In the genomic region with DNA sequence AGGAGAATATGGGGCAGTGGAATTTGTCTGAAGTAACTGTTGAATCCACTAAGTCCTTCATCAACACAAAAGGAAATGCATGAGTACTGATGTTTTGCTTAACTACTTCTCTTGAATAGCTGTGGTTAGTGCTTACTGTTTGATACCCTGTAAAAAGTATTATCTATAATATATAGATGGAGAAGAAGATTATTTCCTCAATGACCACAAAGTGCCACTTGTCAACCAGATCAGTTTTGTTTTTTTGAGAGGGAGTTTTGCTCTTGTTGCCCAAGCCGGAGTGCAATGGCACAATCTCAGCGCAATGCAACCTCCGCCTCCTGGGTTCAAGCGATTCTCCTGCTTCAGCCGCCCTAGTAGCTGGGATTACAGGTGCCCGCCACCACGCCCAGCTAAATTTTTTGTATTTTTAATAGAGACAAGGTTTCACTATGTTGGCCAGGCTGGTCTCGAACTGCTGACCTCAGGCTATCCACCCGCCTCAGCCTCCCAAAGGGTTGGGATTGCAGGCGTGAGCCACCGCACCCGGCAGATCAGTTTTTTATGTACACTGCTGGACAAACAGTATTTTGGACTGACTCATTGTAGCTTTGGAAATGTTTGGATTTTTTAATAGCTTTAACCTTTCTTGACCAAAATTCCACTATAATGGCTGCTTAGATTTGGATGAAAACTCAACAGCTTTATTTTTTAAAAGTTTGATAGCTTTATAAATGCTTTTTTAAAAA, we compare ENCODE assay signal across 9 cellular contexts. TPM values are rescaled to one million over a fixed set of nuclear protein-coding genes. Genes with fewer than 3 reads are reported as not detected.
A peak's percentile ranks its signal among the peaks of the same experiment; 100 is the strongest.
DNase-seq lines count a peak whose midpoint lies in the region; ATAC-seq, FAIRE-seq and TF ChIP-seq lines count a peak whose summit lies in the region.
"Had no signal": no experiment of that assay in that cellular context is flagged by ENCODE, and none has a peak within 500 bp of the region (broad histone marks: within the 10 kb centered on the region; RNA-seq: fewer than 3 reads in every experiment).

No MANE protein-coding gene starts in this region.

- intact Hi-C loops in Panc1 (cut with micrococcal nuclease; ENCODE audit: unreplicated experiment) (no loop called here), gastrocnemius medialis (cut with DNase I; ENCODE audit: low total_unique reads) (loop anchor here (5.0 to 10.0 kb wide), 3 partner anchors 341 to 1176 kb away; a partner anchor contains a TSS)

- DNase-seq in T-helper 1 cell (no peak), Panc1 (ENCODE audit: low read depth, low spot score) (no peak), MV-4-11 (lab: John Stamatoyannopoulos, UW) (no peak), HT-29 (ENCODE audit: low spot score) (no peak), gastrocnemius medialis (no peak)
- DNase-seq in stimulated activated effector memory CD8-positive, alpha-beta T cell treated with anti-CD3 and anti-CD28 coated beads, Interleukin-12 subunit alpha, Interleukin-12 subunit beta, amount 100 ng/mL, for 72 hours (ENCODE audit: low spot score in 2 of 2) = no peak
- DNase-seq: T-helper 9 cell had no signal

- in situ Hi-C loops in Panc1 (cut with HindIII; ENCODE audit: low pct_unique_long_range_greater_than_20kb, low sequenced_read_pairs) (no loop called here), gastrocnemius medialis (cut with MboI; ENCODE audit: low sequenced_read_pairs in 4 of 4) (no loop called here)

- peak overlapping the region; percentile 99 for H3K4me3 Mint-ChIP-seq in T-helper 1 cell treated with Interleukin-12 subunit alpha and Interleukin-12 subunit beta and Interleukin-4 antibody, amounts not matched to agents 30 μg/mL and 1 μg/mL, for 36 hours
- H3K4me3 Mint-ChIP-seq in stimulated activated effector memory CD8-positive, alpha-beta T cell treated with anti-CD3 and anti-CD28 coated beads, Interleukin-12 subunit alpha, Interleukin-12 subunit beta, amount 100 ng/mL, for 72 hours = peak overlapping the region; percentile 96

- peaks cover 47% of the 10 kb centered on the region for H3K36me3 Mint-ChIP-seq in T-helper 1 cell treated with Interleukin-12 subunit alpha and Interleukin-12 subunit beta and Interleukin-4 antibody, amounts not matched to agents 30 μg/mL and 1 μg/mL, for 36 hours (ENCODE audit: low read depth)
- peaks cover 67% of the 10 kb centered on the region for H3K36me3 Mint-ChIP-seq in stimulated activated effector memory CD8-positive, alpha-beta T cell treated with anti-CD3 and anti-CD28 coated beads, Interleukin-12 subunit alpha, Interleukin-12 subunit beta, amount 100 ng/mL, for 72 hours

- peaks cover 36% of the 10 kb centered on the region for H3K4me1 Mint-ChIP-seq in T-helper 1 cell treated with Interleukin-12 subunit alpha and Interleukin-12 subunit beta and Interleukin-4 antibody, amounts not matched to agents 30 μg/mL and 1 μg/mL, for 36 hours (ENCODE audit: low read depth)
- H3K4me1 Mint-ChIP-seq in stimulated activated effector memory CD8-positive, alpha-beta T cell treated with anti-CD3 and anti-CD28 coated beads, Interleukin-12 subunit alpha, Interleukin-12 subunit beta, amount 100 ng/mL, for 72 hours = peaks cover 31% of the 10 kb centered on the region

- POLR2A ChIA-PET in Panc1 (lab: Charles Lee) = interaction anchor here (0.5 to 1.7 kb wide), 4 partner anchors 12 to 123 kb away, joined by 3 to 13 read pairs (median 4); no protein-coding TSS in a partner anchor

- no peaks in the 10 kb centered on the region for H3K27me3 ChIP-seq in Panc1 (ENCODE audit: control insufficient read depth, insufficient read depth, low read length)
- H3K27me3 ChIP-seq in gastrocnemius medialis = no peaks in the 10 kb centered on the region

- TF ChIP-seq CTCF in Panc1 (IDR thresholded peaks at IDR 0.05) = no peak
- TF ChIP-seq CTCF in gastrocnemius medialis (IDR thresholded peaks at IDR 0.05 in 4 of 5, conservative IDR thresholded peaks at IDR 0.05 in 1 of 5) = no peak

- H3K4me3 ChIP-seq in Panc1 (ENCODE audit: low read depth in 2 of 2, low read length in 2 of 2) (peak overlapping the region; percentile 79 to 97; a peak in 3 of 4 replicates), gastrocnemius medialis (no peak overlapping the region)

- no peaks in the 10 kb centered on the region for H3K9me3 ChIP-seq in Panc1 (ENCODE audit: control insufficient read depth, insufficient read depth, low read depth, low read length)
- H3K9me3 ChIP-seq in gastrocnemius medialis = no peaks in the 10 kb centered on the region

- ATAC-seq in Panc1 (no peak), gastrocnemius medialis (no peak)
- no peak for ATAC-seq in stimulated activated effector memory CD8-positive, alpha-beta T cell treated with anti-CD3 and anti-CD28 coated beads, Interleukin-12 subunit alpha, Interleukin-12 subunit beta, amount 100 ng/mL, for 72 hours

- no peaks in the 10 kb centered on the region for H3K27me3 Mint-ChIP-seq in T-helper 1 cell treated with Interleukin-12 subunit alpha and Interleukin-12 subunit beta and Interleukin-4 antibody, amounts not matched to agents 30 μg/mL and 1 μg/mL, for 36 hours (ENCODE audit: low read depth)

- no peak for TF ChIP-seq POLR2A in gastrocnemius medialis (IDR thresholded peaks at IDR 0.05)

- H3K27ac ChIP-seq in Panc1 (ENCODE audit: low read length) (peak overlapping the region; percentile 97), gastrocnemius medialis (peak overlapping the region in 2 of 4 donors; percentile 97 to 99)

- peak; percentile 33 for FAIRE-seq in endometrium (lab: Jason Lieb, UNC)

- H3K36me3 ChIP-seq in Panc1 (ENCODE audit: control insufficient read depth, insufficient read depth, low read length) (peaks cover 55% of the 10 kb centered on the region), gastrocnemius medialis (peaks cover 0 to 24% of the 10 kb centered on the region in 2 donors)

- BruUV-seq in Panc1 (replicated peaks; lab: Mats Ljungman, UMichigan) = no TSS peak

- H3K4me1 ChIP-seq in Panc1 (ENCODE audit: control insufficient read depth, insufficient read depth, low read length) = peaks cover 29% of the 10 kb centered on the region
- H3K4me1 ChIP-seq in gastrocnemius medialis = peaks cover 26 to 32% of the 10 kb centered on the region in 2 donors

- no peaks in the 10 kb centered on the region for H3K9me3 Mint-ChIP-seq in T-helper 1 cell treated with Interleukin-12 subunit alpha and Interleukin-12 subunit beta and Interleukin-4 antibody, amounts not matched to agents 30 μg/mL and 1 μg/mL, for 36 hours
- no peaks in the 10 kb centered on the region for H3K9me3 Mint-ChIP-seq in stimulated activated effector memory CD8-positive, alpha-beta T cell treated with anti-CD3 and anti-CD28 coated beads, Interleukin-12 subunit alpha, Interleukin-12 subunit beta, amount 100 ng/mL, for 72 hours

- CTCF ChIA-PET in Panc1 (lab: Charles Lee) = interaction anchor here (0.8 kb wide), 1 partner anchor 12 kb away, joined by 4 read pairs; no protein-coding TSS in a partner anchor

- H3K27ac Mint-ChIP-seq in T-helper 1 cell treated with Interleukin-12 subunit alpha and Interleukin-12 subunit beta and Interleukin-4 antibody, amounts not matched to agents 30 μg/mL and 1 μg/mL, for 36 hours = peak overlapping the region; percentile 100
- H3K27ac Mint-ChIP-seq in stimulated activated effector memory CD8-positive, alpha-beta T cell treated with anti-CD3 and anti-CD28 coated beads, Interleukin-12 subunit alpha, Interleukin-12 subunit beta, amount 100 ng/mL, for 72 hours = peak overlapping the region; percentile 98

RNA-seq across cellular contexts. Expression of a gene that starts 1.5 kb away (rescaled TPM):
- total RNA-seq in Panc1 (2021; ENCODE audit: unreplicated experiment) = 2,076 TPM
- 4,841 TPM for polyA plus RNA-seq in Panc1 (2012; ENCODE audit: insufficient read length)
- total RNA-seq in HT-29 (2014; rRNA removed; shearing (Covaris generic)) = 381 and 410 TPM in 2 replicates
- 1,000 to 10,000 TPM in 1 of 4 donors, 100 to 1,000 TPM in 3; 849 to 1,174 (median 925) TPM for total RNA-seq in gastrocnemius medialis

RNA-seq across cellular contexts. Expression of a gene that starts 37.0 kb away (rescaled TPM):
- total RNA-seq in Panc1 (2021; ENCODE audit: unreplicated experiment) (82.5 TPM), gastrocnemius medialis (under 1 TPM in 2 of 4 donors, not detected in 2; 0.47 to 0.81 TPM)
- 34.5 TPM for polyA plus RNA-seq in Panc1 (2012; ENCODE audit: insufficient read length)
- total RNA-seq in HT-29 (2014; rRNA removed; shearing (Covaris generic)) = 66.8 and 82.2 TPM in 2 replicates

Comparison
In these comparisons a context has a peak if more than half of its experiments do, and no peak if none do; other contexts are left out.
1. H3K4me3 ChIP-seq: peak in Panc1 (2 of 2); none in gastrocnemius medialis (0 of 4).
2. RNA of a gene that starts 37.0 kb away (total RNA-seq): 82.5 TPM in Panc1 (single experiment) and 66.8 to 82.2 TPM in HT-29; 0.47 to 0.81 TPM in gastrocnemius medialis; every median in the first group is over 10 times any median in the second.